16 cellular contexts compared by ENCODE assay signal in genomic region chr10:49634053-49634660, GRCh38. TPM values are rescaled to one million over a fixed set of nuclear protein-coding genes. Genes with fewer than 3 reads are reported as not detected.
DNase-seq lines count a peak whose midpoint lies in the region; ATAC-seq and TF ChIP-seq lines count a peak whose summit lies in the region.
"Had no signal": no experiment of that assay in that cellular context is flagged by ENCODE, and none has a peak within 500 bp of the region (broad histone marks: within the 10 kb centered on the region; RNA-seq: fewer than 3 reads in every experiment).

No MANE protein-coding gene starts in this region.

- TF ChIP-seq CTCF in BE2C (IDR thresholded peaks at IDR 0.05; ENCODE audit: low read depth, low read length), result no peak
- TF ChIP-seq CTCF in glutamatergic neuron (IDR thresholded peaks at IDR 0.05; ENCODE audit: partially characterized antibody, unreplicated experiment), result no peak
- no peak for TF ChIP-seq CTCF in Calu3 (IDR thresholded peaks at IDR 0.05; ENCODE audit: unreplicated experiment)

- no peaks in the 10 kb centered on the region for H3K27me3 ChIP-seq in BE2C
- H3K27me3 ChIP-seq in BLaER1, result no peaks in the 10 kb centered on the region

- no peak overlapping the region for H3K4me3 Mint-ChIP-seq in glutamatergic neuron (ENCODE audit: unreplicated experiment)
- no peak overlapping the region for H3K4me3 Mint-ChIP-seq in Calu3 (ENCODE audit: low read depth, unreplicated experiment)
- H3K4me3 Mint-ChIP-seq: CD4-positive, alpha-beta memory T cell had no signal

- DNase-seq in BE2C, result peak; percentile 53
- peak; percentile 67 for DNase-seq in glutamatergic neuron
- DNase-seq in sciatic nerve (ENCODE audit: low spot score), result peak; percentile 25
- DNase-seq in caudate nucleus (lab: John Stamatoyannopoulos, UW), result no peak
- DNase-seq in Calu3, result no peak
- DNase-seq: CD4-positive, alpha-beta memory T cell; NCI-H2029; NCI-H510A treated with DMSO at 0.1 percent for 48 hours; PC-3 had no signal

- intact Hi-C loops in sciatic nerve (cut with DNase I), result no loop called here
- intact Hi-C loops in Calu3 (cut with micrococcal nuclease; ENCODE audit: unreplicated experiment), result no loop called here

- H3K4me1 ChIP-seq in BE2C (peaks cover 31% of the 10 kb centered on the region), BLaER1 (peaks cover 13% of the 10 kb centered on the region; the same call in 1 of the 2 replicates)
- H3K4me1 ChIP-seq: HAP-1 had no signal

- no peaks in the 10 kb centered on the region for H3K36me3 ChIP-seq in BE2C
- no peaks in the 10 kb centered on the region for H3K36me3 ChIP-seq in BLaER1
- H3K36me3 ChIP-seq: HAP-1 had no signal

- ATAC-seq in sciatic nerve, result no peak
- no peak for ATAC-seq in GM21786 (IDR thresholded peaks at IDR 0.05; ENCODE audit: unreplicated experiment)
- ATAC-seq: Right ventricle myocardium inferior had no signal

- H4K20me1 ChIP-seq in BLaER1, result no peaks in the 10 kb centered on the region

- H3K9me3 ChIP-seq in BE2C (no peaks in the 10 kb centered on the region), BLaER1 (no peaks in the 10 kb centered on the region)
- H3K9me3 ChIP-seq: HAP-1 had no signal

- CTCF ChIA-PET in Calu3 (lab: Charles Lee), result no interaction called here

- no peak overlapping the region for H3K9ac ChIP-seq in BLaER1

- no peak overlapping the region for H3K4me3 ChIP-seq in BE2C (ENCODE audit: low read depth, low read length)
- no peak overlapping the region for H3K4me3 ChIP-seq in BLaER1
- H3K4me3 ChIP-seq: HAP-1, SK-N-MC had no signal

- H3K36me3 Mint-ChIP-seq in glutamatergic neuron (ENCODE audit: unreplicated experiment) (no peaks in the 10 kb centered on the region), Calu3 (ENCODE audit: insufficient read depth, unreplicated experiment) (no peaks in the 10 kb centered on the region)
- H3K36me3 Mint-ChIP-seq: CD4-positive, alpha-beta memory T cell had no signal

- H3K27me3 Mint-ChIP-seq in glutamatergic neuron (ENCODE audit: unreplicated experiment) (peaks cover 4% of the 10 kb centered on the region), Calu3 (ENCODE audit: unreplicated experiment) (peaks cover 43% of the 10 kb centered on the region)

- H3K27ac Mint-ChIP-seq in glutamatergic neuron (ENCODE audit: unreplicated experiment) (peak overlapping the region; percentile 77), Calu3 (ENCODE audit: unreplicated experiment) (no peak overlapping the region)
- H3K27ac Mint-ChIP-seq: CD4-positive, alpha-beta memory T cell had no signal

- peaks cover 30% of the 10 kb centered on the region for H3K4me1 Mint-ChIP-seq in glutamatergic neuron (ENCODE audit: low read depth, unreplicated experiment)
- no peaks in the 10 kb centered on the region for H3K4me1 Mint-ChIP-seq in Calu3 (ENCODE audit: low read depth, unreplicated experiment)
- H3K4me1 Mint-ChIP-seq: CD4-positive, alpha-beta memory T cell had no signal

- H3K4me2 ChIP-seq in BLaER1, result peak overlapping the region; percentile 22

- no peak overlapping the region for H3K27ac ChIP-seq in BLaER1
- no peak overlapping the region for H3K27ac ChIP-seq in caudate nucleus (ENCODE audit: low read depth, low read length)
- H3K27ac ChIP-seq: HL-60, SK-N-MC had no signal

- H3K9me3 Mint-ChIP-seq in glutamatergic neuron (ENCODE audit: unreplicated experiment) (peaks cover 6% of the 10 kb centered on the region), Calu3 (ENCODE audit: low read depth, unreplicated experiment) (no peaks in the 10 kb centered on the region)
- H3K9me3 Mint-ChIP-seq: CD4-positive, alpha-beta memory T cell had no signal

- BruUV-seq in Calu3 (replicated peaks; lab: Mats Ljungman, UMichigan), result no TSS peak

RNA-seq across cellular contexts. Expression of gene CHAT, which starts 20.3 kb away (rescaled TPM):
- 0.62 TPM for polyA plus RNA-seq in BE2C (2012; ENCODE audit: insufficient read depth, insufficient read length, low read depth)
- total RNA-seq in glutamatergic neuron (ENCODE audit: unreplicated experiment) (15.4 TPM), sciatic nerve (not detected), Calu3 (2022) (not detected in 2 replicates)
- total RNA-seq: CD4-positive, alpha-beta memory T cell; G401; PC-3; Right ventricle myocardium inferior had no signal
- polyA plus RNA-seq: CD4-positive, alpha-beta memory T cell had no signal

RNA-seq across cellular contexts. Expression of gene SLC18A3, which starts 24.0 kb away (rescaled TPM):
- polyA plus RNA-seq in BE2C (2012; ENCODE audit: insufficient read depth, insufficient read length, low read depth), result 16.5 TPM
- total RNA-seq in glutamatergic neuron (ENCODE audit: unreplicated experiment), result 21.5 TPM
- not detected for total RNA-seq in sciatic nerve
- total RNA-seq in Calu3 (2022), result not detected in 2 replicates
- total RNA-seq: CD4-positive, alpha-beta memory T cell; G401; PC-3; Right ventricle myocardium inferior had no signal
- polyA plus RNA-seq: CD4-positive, alpha-beta memory T cell had no signal

RNA-seq across cellular contexts. Expression of gene C10orf53, which starts 45.3 kb away (rescaled TPM):
- polyA plus RNA-seq in BE2C (2012; ENCODE audit: insufficient read depth, insufficient read length, low read depth), result not detected
- total RNA-seq in glutamatergic neuron (ENCODE audit: unreplicated experiment), result 0.25 TPM
- not detected for total RNA-seq in sciatic nerve
- total RNA-seq in Calu3 (2022), result not detected in 2 replicates
- total RNA-seq: CD4-positive, alpha-beta memory T cell; G401; PC-3; Right ventricle myocardium inferior had no signal
- polyA plus RNA-seq: CD4-positive, alpha-beta memory T cell had no signal

Comparison
In these comparisons a context has a peak if more than half of its experiments do, and no peak if none do; other contexts are left out.
1. DNase-seq: peak in BE2C (single experiment), glutamatergic neuron (single experiment) and sciatic nerve (single experiment); none in caudate nucleus (0 of 61) and Calu3 (single experiment).
2. RNA of gene CHAT, which starts 20.3 kb away (total RNA-seq): 15.4 TPM in glutamatergic neuron (single experiment); not detected in sciatic nerve (single experiment) and not detected in Calu3; every median in the first group is over 10 times any median in the second.
3. RNA of gene SLC18A3, which starts 24.0 kb away (total RNA-seq): 21.5 TPM in glutamatergic neuron (single experiment); not detected in sciatic nerve (single experiment) and not detected in Calu3; every median in the first group is over 10 times any median in the second.